ENCODE assay signal across 8 cellular contexts in the genomic region with DNA sequence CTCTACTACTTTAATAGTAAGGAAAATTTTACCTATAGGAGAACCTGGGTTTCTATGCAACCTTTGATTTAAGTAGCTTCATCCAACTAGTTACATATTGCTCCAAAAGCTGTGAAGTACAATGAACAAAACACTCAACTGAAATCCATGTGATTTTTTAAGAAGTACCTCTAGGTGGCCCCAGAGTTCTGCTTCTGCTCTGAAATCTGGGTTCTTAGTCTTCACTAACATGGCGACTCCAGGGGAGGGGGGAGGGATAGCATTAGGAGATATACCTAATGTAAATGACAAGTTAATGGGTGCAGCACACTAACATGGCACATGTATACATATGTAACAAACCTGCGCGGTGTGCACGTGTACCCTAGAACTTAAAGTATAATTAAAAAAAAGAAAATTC.
DNase-seq lines count a peak whose midpoint lies in the region; ATAC-seq, FAIRE-seq and TF ChIP-seq lines count a peak whose summit lies in the region.

No MANE protein-coding gene starts in this region.

- POLR2A ChIA-PET in Caco-2 (lab: Charles Lee) = no interaction called here
- POLR2A ChIA-PET in PC-9 (lab: Charles Lee; ENCODE audit: unreplicated experiment) = no interaction called here

- peak; percentile 89 for ATAC-seq in GM18907 (IDR thresholded peaks at IDR 0.05; ENCODE audit: unreplicated experiment)
- peak; percentile 69 for ATAC-seq in HG03378 (IDR thresholded peaks at IDR 0.05; ENCODE audit: unreplicated experiment)

- H3K4me1 Mint-ChIP-seq in Caco-2 (ENCODE audit: low read depth, unreplicated experiment) (peaks cover 7% of the 10 kb centered on the region), immature natural killer cell (no peaks in the 10 kb centered on the region)

- BruUV-seq in Caco-2 (replicated peaks; lab: Mats Ljungman, UMichigan) = no TSS peak
- BruUV-seq in PC-9 (replicated peaks; lab: Mats Ljungman, UMichigan) = no TSS peak

- TF ChIP-seq CTCF in Caco-2 (IDR thresholded peaks at IDR 0.05; ENCODE audit: insufficient read depth in 1 of 2, low read depth in 1 of 2, low read length in 1 of 2, severe bottlenecking in 1 of 2, unreplicated experiment in 1 of 2) = peak in 1 of 2 experiments; percentile 29
- peak; percentile 64 for TF ChIP-seq CTCF in PC-9 (conservative IDR thresholded peaks at IDR 0.05)
- no peak for TF ChIP-seq CTCF in ovary (IDR thresholded peaks at IDR 0.05)

- H3K4me1 ChIP-seq in Caco-2 (peaks cover 10% of the 10 kb centered on the region; the same call in 1 of the 2 replicates), PC-9 (replicated peaks; ENCODE audit: insufficient read depth) (peaks cover 6% of the 10 kb centered on the region), small intestine (ENCODE audit: control insufficient read depth in 2 of 2, insufficient read depth in 1 of 2, low read depth in 1 of 2, low read length in 1 of 2) (no peaks in the 10 kb centered on the region), ovary (ENCODE audit: insufficient read depth) (no peaks in the 10 kb centered on the region)

- H3K4me2 ChIP-seq in PC-9 = no peak overlapping the region

- H3K9me3 ChIP-seq in Caco-2 (no peaks in the 10 kb centered on the region), PC-9 (ENCODE audit: insufficient read depth, low read depth) (no peaks in the 10 kb centered on the region), small intestine (ENCODE audit: control insufficient read depth, low read depth) (no peaks in the 10 kb centered on the region), ovary (no peaks in the 10 kb centered on the region)

- no peak for FAIRE-seq in small intestine (lab: Jason Lieb, UNC)

- TF ChIP-seq POLR2A in ovary (IDR thresholded peaks at IDR 0.05) = no peak

- H3K36me3 ChIP-seq in Caco-2 (ENCODE audit: control insufficient read depth, insufficient read depth, low read length) = no peaks in the 10 kb centered on the region
- H3K36me3 ChIP-seq in PC-9 (ENCODE audit: low read depth) = no peaks in the 10 kb centered on the region
- no peaks in the 10 kb centered on the region for H3K36me3 ChIP-seq in small intestine (ENCODE audit: control insufficient read depth in 2 of 2, insufficient read depth in 2 of 2, low read length in 2 of 2)
- no peaks in the 10 kb centered on the region for H3K36me3 ChIP-seq in ovary

- H3K4me3 Mint-ChIP-seq in Caco-2 (ENCODE audit: unreplicated experiment) = no peak overlapping the region
- no peak overlapping the region for H3K4me3 Mint-ChIP-seq in immature natural killer cell

- no peaks in the 10 kb centered on the region for H3K9me3 Mint-ChIP-seq in Caco-2 (ENCODE audit: unreplicated experiment)
- H3K9me3 Mint-ChIP-seq in immature natural killer cell = peaks cover 0 to 4% (median 0%) of the 10 kb centered on the region in 6 donors

- H4K20me1 ChIP-seq in PC-9 (ENCODE audit: insufficient read depth) = no peaks in the 10 kb centered on the region

- H3K36me3 Mint-ChIP-seq in Caco-2 (ENCODE audit: insufficient read depth, unreplicated experiment) (peaks cover 5% of the 10 kb centered on the region), immature natural killer cell (no peaks in the 10 kb centered on the region)

- no peaks in the 10 kb centered on the region for H3K9me2 ChIP-seq in PC-9 (ENCODE audit: insufficient read depth)

- peak; percentile 12 to 30 for DNase-seq in Caco-2
- DNase-seq in PC-9 = no peak
- peak; percentile 12 for DNase-seq in globus pallidus (ENCODE audit: low spot score)
- DNase-seq in small intestine = no peak
- no peak for DNase-seq in ovary
- DNase-seq in immature natural killer cell = no peak

- H2AFZ ChIP-seq in PC-9 = no peak overlapping the region

- H3K27me3 ChIP-seq in Caco-2 (replicated peaks; ENCODE audit: control insufficient read depth, insufficient read depth, low read length) (no peaks in the 10 kb centered on the region), PC-9 (ENCODE audit: insufficient read depth, low read depth) (no peaks in the 10 kb centered on the region), small intestine (ENCODE audit: control insufficient read depth in 2 of 2, insufficient read depth in 2 of 2, low read length in 2 of 2) (no peaks in the 10 kb centered on the region), ovary (no peaks in the 10 kb centered on the region)

- no peak overlapping the region for H3K27ac Mint-ChIP-seq in Caco-2 (ENCODE audit: unreplicated experiment)
- no peak overlapping the region for H3K27ac Mint-ChIP-seq in immature natural killer cell

- intact Hi-C loops in Caco-2 (cut with micrococcal nuclease; ENCODE audit: unreplicated experiment) (loop anchor here (1.0 to 2.0 kb wide), 3 partner anchors 34 to 363 kb away; no protein-coding TSS in a partner anchor), PC-9 (cut with micrococcal nuclease; ENCODE audit: unreplicated experiment) (loop anchor here (5.0 kb wide), 2 partner anchors 55 to 360 kb away; no protein-coding TSS in a partner anchor), ovary (cut with DNase I) (loop anchor here in 1 of 4 donors (10.0 kb wide), 1 partner anchor 353 kb away; no protein-coding TSS in a partner anchor)

- no peak overlapping the region for H3K4me3 ChIP-seq in Caco-2 (ENCODE audit: low read depth, low read length)
- no peak overlapping the region for H3K4me3 ChIP-seq in PC-9
- H3K4me3 ChIP-seq in small intestine (ENCODE audit: low read depth in 1 of 2, low read length in 2 of 2) = no peak overlapping the region
- no peak overlapping the region for H3K4me3 ChIP-seq in ovary

- no peaks in the 10 kb centered on the region for H3K79me2 ChIP-seq in PC-9 (ENCODE audit: low read depth)

- 35 to 63% (median 35%) methylated on average over 4 of the region's 4 CpGs for WGBS in small intestine, 3 donors
- 21 to 37% (median 29%) methylated on average over 4 of the region's 4 CpGs for WGBS in ovary, 3 donors

- H3K27ac ChIP-seq in PC-9 (no peak overlapping the region), small intestine (ENCODE audit: low read depth in 1 of 2, low read length in 1 of 2) (no peak overlapping the region), ovary (no peak overlapping the region)

- CTCF ChIA-PET in Caco-2 (lab: Charles Lee) = interaction anchor here (0.7 kb wide), 2 partner anchors 14 to 367 kb away, joined by 3 to 6 read pairs; no protein-coding TSS in a partner anchor
- CTCF ChIA-PET in PC-9 (lab: Charles Lee) = interaction anchor here (0.7 kb wide), 3 partner anchors 16 to 355 kb away, joined by 5 to 10 read pairs (median 7); no protein-coding TSS in a partner anchor

- H3F3A ChIP-seq in PC-9 (ENCODE audit: insufficient read depth, low read depth) = no peaks in the 10 kb centered on the region

- H3K27me3 Mint-ChIP-seq in Caco-2 (ENCODE audit: insufficient read depth, unreplicated experiment) (no peaks in the 10 kb centered on the region), immature natural killer cell (ENCODE audit: low read depth in 3 of 3) (peaks cover 0 to 3% (median 3%) of the 10 kb centered on the region in 3 donors)

- no peak for TF ChIP-seq EP300 in ovary (IDR thresholded peaks at IDR 0.05)

Comparison
In these comparisons a context has a peak if more than half of its experiments do, and no peak if none do; other contexts are left out.
1. DNase-seq: peak in Caco-2 (2 of 2) and globus pallidus (single experiment); none in PC-9 (0 of 2), small intestine (single experiment), ovary (0 of 5) and immature natural killer cell (0 of 3).